In genomic region chr17:36923814-36924221, GRCh38 we compare ENCODE assay signal across 15 cellular contexts. TPM values are rescaled to one million over a fixed set of nuclear protein-coding genes. Genes with fewer than 3 reads are reported as not detected.
DNase-seq lines count a peak whose midpoint lies in the region; FAIRE-seq and TF ChIP-seq lines count a peak whose summit lies in the region.
"Had no signal": no experiment of that assay in that cellular context is flagged by ENCODE, and none has a peak within 500 bp of the region (broad histone marks: within the 10 kb centered on the region; RNA-seq: fewer than 3 reads in every experiment).

No MANE protein-coding gene starts in this region.

- H3K79me2 ChIP-seq in PC-9 (ENCODE audit: low read depth): peaks cover 35% of the 10 kb centered on the region

- H4K20me1 ChIP-seq in PC-9 (ENCODE audit: insufficient read depth): no peaks in the 10 kb centered on the region

- H3K9me2 ChIP-seq in PC-9 (ENCODE audit: insufficient read depth): no peaks in the 10 kb centered on the region

- H2AFZ ChIP-seq in PC-9: no peak overlapping the region

- peak; percentile 43 for DNase-seq in HT-29 (ENCODE audit: low spot score)
- DNase-seq in PC-9: peak; percentile 53 to 91
- DNase-seq in kidney: peak; percentile 43
- peak; percentile 31 for DNase-seq in renal cortical epithelial cell (ENCODE audit: low read depth)
- DNase-seq in activated CD8-positive, alpha-beta memory T cell treated with anti-CD3 and anti-CD28 coated beads, Interleukin-2, amount 50 U/mL, for 4 hours: no peak
- no peak for DNase-seq in activated CD4-positive, alpha-beta T cell treated with anti-CD3 and anti-CD28 coated beads for 1 hour
- no peak for DNase-seq in breast epithelium (ENCODE audit: low spot score in 2 of 2)
- DNase-seq: DMS79, NCI-H1417 treated with DMSO at 0.1 percent for 48 hours, NCI-H187 treated with DMSO at 0.1 percent for 48 hours, NCI-H2171 treated with DMSO at 0.1 percent for 48 hours, Right ventricle myocardium superior had no signal

- H3K4me3 ChIP-seq in PC-9 (peak overlapping the region; percentile 16; the same call in 1 of the 2 replicates), kidney (ENCODE audit: low read length in 2 of 2) (no peak overlapping the region), breast epithelium (no peak overlapping the region)
- H3K4me3 ChIP-seq: SK-N-MC had no signal

- H3K4me1 ChIP-seq in PC-9 (replicated peaks; ENCODE audit: insufficient read depth): peaks cover 92% of the 10 kb centered on the region
- H3K4me1 ChIP-seq in kidney (ENCODE audit: control insufficient read depth in 1 of 2, insufficient read depth in 1 of 2, low read depth in 1 of 2, low read length in 2 of 2): peaks cover 0 to 11% of the 10 kb centered on the region in 2 donors
- H3K4me1 ChIP-seq in breast epithelium: no peaks in the 10 kb centered on the region

- intact Hi-C loops in PC-9 (cut with micrococcal nuclease; ENCODE audit: unreplicated experiment) (loop anchor here (5.0 kb wide), 1 partner anchor 72 kb away; no protein-coding TSS in a partner anchor), kidney (cut with DNase I) (no loop called here), breast epithelium (cut with DNase I; ENCODE audit: low total_unique reads) (no loop called here)

- no peak for FAIRE-seq in kidney (lab: Jason Lieb, UNC)

- no peak overlapping the region for H3K9ac ChIP-seq in kidney (ENCODE audit: low read length in 2 of 2)
- H3K9ac ChIP-seq: KMS-11 had no signal

- CTCF ChIA-PET in PC-9 (lab: Charles Lee): interaction anchor here (0.6 to 0.8 kb wide), 2 partner anchors 14 to 30 kb away, joined by 3 to 10 read pairs; no protein-coding TSS in a partner anchor

- H3K27ac ChIP-seq in PC-9 (peak overlapping the region; percentile 99), kidney (ENCODE audit: low read depth in 2 of 2, low read length in 2 of 2) (no peak overlapping the region), breast epithelium (no peak overlapping the region)
- H3K27ac ChIP-seq: C4-2B, KMS-11, SK-N-MC had no signal

- H3K36me3 ChIP-seq in PC-9 (ENCODE audit: low read depth) (no peaks in the 10 kb centered on the region), kidney (ENCODE audit: control insufficient read depth in 1 of 2, insufficient read depth in 2 of 2, low read length in 2 of 2) (no peaks in the 10 kb centered on the region), breast epithelium (no peaks in the 10 kb centered on the region)

- H3F3A ChIP-seq in PC-9 (ENCODE audit: insufficient read depth, low read depth): peaks cover 84% of the 10 kb centered on the region

- no TSS peak for BruUV-seq in PC-9 (replicated peaks; lab: Mats Ljungman, UMichigan)

- H3K9me3 ChIP-seq in PC-9 (ENCODE audit: insufficient read depth, low read depth): no peaks in the 10 kb centered on the region
- H3K9me3 ChIP-seq in kidney (ENCODE audit: control insufficient read depth in 1 of 2, low read length in 2 of 2): no peaks in the 10 kb centered on the region
- no peaks in the 10 kb centered on the region for H3K9me3 ChIP-seq in breast epithelium

- TF ChIP-seq POLR2A in breast epithelium (IDR thresholded peaks at IDR 0.05): no peak

- POLR2A ChIA-PET in PC-9 (lab: Charles Lee; ENCODE audit: unreplicated experiment): interaction anchor here (0.6 kb wide), 1 partner anchor 21 kb away, joined by 4 read pairs; no protein-coding TSS in a partner anchor

- TF ChIP-seq CTCF in PC-9 (conservative IDR thresholded peaks at IDR 0.05) (no peak), kidney (IDR thresholded peaks at IDR 0.05; ENCODE audit: borderline replicate concordance, extremely low read depth, insufficient read depth) (no peak), breast epithelium (IDR thresholded peaks at IDR 0.05) (no peak)

- H3K27me3 ChIP-seq in PC-9 (ENCODE audit: insufficient read depth, low read depth): no peaks in the 10 kb centered on the region
- peaks cover 0 to 44% of the 10 kb centered on the region in 2 donors for H3K27me3 ChIP-seq in breast epithelium

- H3K4me2 ChIP-seq in PC-9: peak overlapping the region; percentile 71
- H3K4me2 ChIP-seq: KMS-11 had no signal

RNA-seq across cellular contexts. Expression of gene LHX1, which starts 13.5 kb away (rescaled TPM):
- not detected in 2 replicates for total RNA-seq in HT-29 (2014; rRNA removed; shearing (Covaris generic))
- total RNA-seq in PC-9 (2021) (9.1 and 12.3 TPM in 2 replicates), kidney (18.4 TPM), renal cortical epithelial cell (1.7 and 14.5 TPM in 2 replicates), breast epithelium (not detected)
- polyA plus RNA-seq in kidney (ENCODE audit: insufficient read depth, low read depth, low replicate concordance): 10.6 TPM
- total RNA-seq: Right ventricle myocardium superior had no signal

RNA-seq across cellular contexts. Expression of gene AATF, which starts 24.9 kb away (rescaled TPM):
- 65.6 and 92.3 TPM in 2 replicates for total RNA-seq in HT-29 (2014; rRNA removed; shearing (Covaris generic))
- total RNA-seq in PC-9 (2021): 71.4 and 79.6 TPM in 2 replicates
- total RNA-seq in kidney: 36.8 TPM
- 50.4 TPM for polyA plus RNA-seq in kidney (ENCODE audit: insufficient read depth, low read depth, low replicate concordance)
- 36.6 and 43.8 TPM in 2 replicates for total RNA-seq in renal cortical epithelial cell
- 10 to 100 TPM; 34.4 to 47.2 (median 40.0) TPM for total RNA-seq in breast epithelium

Comparison
In these comparisons a context has a peak if more than half of its experiments do, and no peak if none do; other contexts are left out.
1. DNase-seq: peak in HT-29 (single experiment), PC-9 (2 of 2), kidney (single experiment) and renal cortical epithelial cell (single experiment); none in activated CD8-positive, alpha-beta memory T cell treated with anti-CD3 and anti-CD28 coated beads, Interleukin-2, amount 50 U/mL, for 4 hours (single experiment), activated CD4-positive, alpha-beta T cell treated with anti-CD3 and anti-CD28 coated beads for 1 hour (single experiment) and breast epithelium (0 of 2).